Comparison of ENCODE assay signal across 8 cellular contexts in genomic region chr17:39928868-39929651, GRCh38. TPM values are rescaled to one million over a fixed set of nuclear protein-coding genes. Genes with fewer than 3 reads are reported as not detected.
DNase-seq lines count a peak whose midpoint lies in the region; ATAC-seq and TF ChIP-seq lines count a peak whose summit lies in the region.

No MANE protein-coding gene starts in this region.

- peak overlapping the region; percentile 72 for H3K27ac ChIP-seq in PC-3 (ENCODE audit: low read length)

- no peak overlapping the region for H3K9ac ChIP-seq in PC-3 (ENCODE audit: low read length)

- in situ Hi-C loops in GM13977 (cut with MboI; ENCODE audit: low pct_unique_long_range_greater_than_20kb, low sequenced_read_pairs, unreplicated experiment), result no loop called here

- ATAC-seq in PC-3 (peak; percentile 52), HG02763 (IDR thresholded peaks at IDR 0.05; ENCODE audit: unreplicated experiment) (no peak)

- no peaks in the 10 kb centered on the region for H4K20me1 ChIP-seq in PC-3 (ENCODE audit: low read length)

- no TSS peak for BruUV-seq in PC-3 (replicated peaks; lab: Mats Ljungman, UMichigan)

- H2AFZ ChIP-seq in PC-3 (ENCODE audit: low read length), result no peak overlapping the region

- peaks cover 40% of the 10 kb centered on the region for H3K4me1 ChIP-seq in PC-3 (ENCODE audit: insufficient read depth, low read length)

- no peaks in the 10 kb centered on the region for H3K36me3 ChIP-seq in PC-3 (ENCODE audit: low read depth, low read length)

- H3K9me2 ChIP-seq in PC-3 (replicated peaks; ENCODE audit: low read length), result no peaks in the 10 kb centered on the region

- DNase-seq in GM13977 (ENCODE audit: low spot score) (peak; percentile 66), PC-3 (peak; percentile 85), epithelial cell of esophagus (ENCODE audit: low read depth) (peak; percentile 86), pulmonary artery endothelial cell (ENCODE audit: low read depth, low spot score) (peak; percentile 61), inferior parietal cortex (ENCODE audit: extremely low spot score) (no peak), OCI-M2 (lab: John Stamatoyannopoulos, UW; ENCODE audit: unreplicated experiment) (no peak)
- no peak for DNase-seq in effector CD4-positive, alpha-beta T cell

- H3K79me2 ChIP-seq in PC-3 (ENCODE audit: low read length), result peaks cover 25% of the 10 kb centered on the region

- POLR2A ChIA-PET in PC-3 (lab: Charles Lee; ENCODE audit: unreplicated experiment), result interaction anchor here (0.6 kb wide), 1 partner anchor 729 kb away, joined by 3 read pairs; the partner anchor contains the start of gene RPL19

- CTCF ChIA-PET in PC-3 (lab: Charles Lee), result no interaction called here

- H3K9me3 ChIP-seq in PC-3 (ENCODE audit: low read length), result no peaks in the 10 kb centered on the region

- intact Hi-C loops in PC-3 (cut with micrococcal nuclease), result no loop called here

- TF ChIP-seq CTCF in GM13977 (IDR thresholded peaks at IDR 0.05; ENCODE audit: extremely low read depth, insufficient read depth, missing control alignments), result no peak
- no peak for TF ChIP-seq CTCF in PC-3 (conservative IDR thresholded peaks at IDR 0.05; ENCODE audit: low read depth, low read length)
- TF ChIP-seq CTCF in epithelial cell of esophagus (IDR thresholded peaks at IDR 0.05; ENCODE audit: insufficient read depth, low read depth, low read length, missing control alignments), result no peak

- peak overlapping the region; percentile 97 for H3K4me2 ChIP-seq in PC-3 (ENCODE audit: low read length)

- no peaks in the 10 kb centered on the region for H3K27me3 ChIP-seq in PC-3 (ENCODE audit: low read length)

- H3F3A ChIP-seq in PC-3 (ENCODE audit: low read length, unreplicated experiment), result peaks cover 4% of the 10 kb centered on the region

- H3K4me3 ChIP-seq in PC-3 (ENCODE audit: low read length) (peak overlapping the region; percentile 22; the same call in 1 of the 2 replicates), epithelial cell of esophagus (ENCODE audit: low read length) (no peak overlapping the region)

RNA-seq across cellular contexts. Expression of gene LRRC3C, which starts 1.5 kb away (rescaled TPM):
- not detected in 2 replicates for total RNA-seq in PC-3 (2014; rRNA removed)
- total RNA-seq in pulmonary artery endothelial cell, result not detected in 2 replicates

RNA-seq across cellular contexts. Expression of gene ORMDL3, which starts 1.7 kb away (rescaled TPM):
- 27.0 and 27.4 TPM in 2 replicates for total RNA-seq in PC-3 (2014; rRNA removed)
- total RNA-seq in pulmonary artery endothelial cell, result 25.7 and 26.6 TPM in 2 replicates

RNA-seq across cellular contexts. Expression of gene GSDMB, which starts 10.6 kb away (rescaled TPM):
- total RNA-seq in PC-3 (2014; rRNA removed), result 3.8 and 4.8 TPM in 2 replicates
- total RNA-seq in pulmonary artery endothelial cell, result 2.2 and 3.1 TPM in 2 replicates

RNA-seq across cellular contexts. Expression of gene GSDMA, which starts 33.7 kb away (rescaled TPM):
- total RNA-seq in PC-3 (2014; rRNA removed) (not detected in 2 replicates), pulmonary artery endothelial cell (not detected in 2 replicates)

RNA-seq across cellular contexts. Expression of gene PSMD3, which starts 51.5 kb away (rescaled TPM):
- 267 and 338 TPM in 2 replicates for total RNA-seq in PC-3 (2014; rRNA removed)
- 138 and 151 TPM in 2 replicates for total RNA-seq in pulmonary artery endothelial cell

Comparison
In these comparisons a context has a peak if more than half of its experiments do, and no peak if none do; other contexts are left out.
1. DNase-seq: peak in GM13977 (single experiment), PC-3 (single experiment), epithelial cell of esophagus (single experiment) and pulmonary artery endothelial cell (single experiment); none in effector CD4-positive, alpha-beta T cell (single experiment), inferior parietal cortex (single experiment) and OCI-M2 (single experiment).